In the genomic region with DNA sequence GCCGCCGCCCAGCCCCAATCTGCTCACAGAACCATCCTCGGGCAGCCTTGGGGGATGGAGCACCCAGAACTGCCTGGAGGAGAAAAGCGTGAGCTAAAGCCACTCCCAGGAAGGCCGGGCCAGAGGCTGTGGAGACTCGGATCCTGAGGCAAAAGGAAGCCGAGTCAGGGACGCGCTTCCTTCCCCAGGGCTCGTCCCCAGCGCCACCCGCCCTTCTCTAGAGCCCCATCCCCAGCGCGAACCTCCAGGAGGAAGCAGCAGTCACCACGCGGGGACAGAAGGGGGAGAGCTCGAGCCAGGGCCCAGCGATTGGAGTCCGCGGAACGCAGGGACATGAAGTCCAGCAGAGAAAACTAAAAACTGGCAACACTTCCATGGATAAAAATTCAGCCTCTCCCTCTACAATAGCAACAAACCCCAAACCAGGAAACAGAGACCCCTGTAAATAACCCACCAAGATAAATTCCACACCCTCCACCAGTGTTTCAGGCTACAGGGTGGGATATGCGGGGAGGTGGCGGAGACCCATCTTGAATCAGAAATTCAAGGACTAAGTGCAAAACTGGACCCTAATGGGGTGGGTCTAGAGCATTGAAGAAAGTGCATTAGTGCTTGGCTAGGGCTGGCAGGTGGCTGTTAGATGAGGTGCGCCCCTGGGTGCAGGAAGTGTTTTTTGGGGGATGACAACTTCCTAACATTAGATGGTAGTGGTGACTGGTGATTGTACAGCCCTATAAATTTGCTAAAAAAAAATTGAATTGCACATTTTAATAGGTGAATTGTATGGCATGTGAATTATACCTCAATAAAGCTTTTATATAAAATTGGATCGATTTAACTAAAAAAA, we compare ENCODE assay signal across 1 cellular context.
TF ChIP-seq lines count a peak whose summit lies in the region.

No MANE protein-coding gene starts in this region.

TF ChIP-seq in WTC11, 78 proteins besides CTCF, POLR2A, EP300 and RAD21 (continued from another document):
- TF ChIP-seq, protein P1, sequence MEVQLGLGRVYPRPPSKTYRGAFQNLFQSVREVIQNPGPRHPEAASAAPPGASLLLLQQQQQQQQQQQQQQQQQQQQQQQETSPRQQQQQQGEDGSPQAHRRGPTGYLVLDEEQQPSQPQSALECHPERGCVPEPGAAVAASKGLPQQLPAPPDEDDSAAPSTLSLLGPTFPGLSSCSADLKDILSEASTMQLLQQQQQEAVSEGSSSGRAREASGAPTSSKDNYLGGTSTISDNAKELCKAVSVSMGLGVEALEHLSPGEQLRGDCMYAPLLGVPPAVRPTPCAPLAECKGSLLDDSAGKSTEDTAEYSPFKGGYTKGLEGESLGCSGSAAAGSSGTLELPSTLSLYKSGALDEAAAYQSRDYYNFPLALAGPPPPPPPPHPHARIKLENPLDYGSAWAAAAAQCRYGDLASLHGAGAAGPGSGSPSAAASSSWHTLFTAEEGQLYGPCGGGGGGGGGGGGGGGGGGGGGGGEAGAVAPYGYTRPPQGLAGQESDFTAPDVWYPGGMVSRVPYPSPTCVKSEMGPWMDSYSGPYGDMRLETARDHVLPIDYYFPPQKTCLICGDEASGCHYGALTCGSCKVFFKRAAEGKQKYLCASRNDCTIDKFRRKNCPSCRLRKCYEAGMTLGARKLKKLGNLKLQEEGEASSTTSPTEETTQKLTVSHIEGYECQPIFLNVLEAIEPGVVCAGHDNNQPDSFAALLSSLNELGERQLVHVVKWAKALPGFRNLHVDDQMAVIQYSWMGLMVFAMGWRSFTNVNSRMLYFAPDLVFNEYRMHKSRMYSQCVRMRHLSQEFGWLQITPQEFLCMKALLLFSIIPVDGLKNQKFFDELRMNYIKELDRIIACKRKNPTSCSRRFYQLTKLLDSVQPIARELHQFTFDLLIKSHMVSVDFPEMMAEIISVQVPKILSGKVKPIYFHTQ (CRISPR knock-in tag; IDR thresholded peaks at IDR 0.05): no peak
